ENCODE assay signal across 20 cellular contexts in the genomic region with DNA sequence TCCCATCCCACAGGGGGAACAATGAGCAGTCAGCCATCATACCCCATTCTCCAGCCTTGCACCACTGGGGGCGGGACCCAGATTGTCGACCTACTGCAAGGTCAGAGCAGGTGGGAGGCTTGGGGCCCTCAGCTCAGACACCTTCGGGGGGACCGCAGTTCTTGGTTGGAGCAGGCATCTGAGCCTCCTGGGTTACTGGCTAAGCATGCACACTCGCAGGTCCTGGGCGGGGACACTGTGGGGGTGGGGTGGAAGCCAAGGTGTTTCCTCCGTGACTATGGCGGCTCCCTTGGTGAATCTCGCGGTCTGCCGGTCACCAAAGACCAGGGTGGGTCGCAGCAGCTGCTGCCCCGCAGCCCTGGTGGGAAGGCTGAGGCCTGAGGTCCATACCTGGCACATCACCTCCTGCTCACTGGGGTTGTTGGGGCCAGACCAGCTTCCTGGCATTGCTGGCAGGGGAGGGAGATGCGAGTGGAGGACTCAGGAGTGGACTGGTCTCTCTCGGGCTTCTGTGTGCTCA. TPM values are rescaled to one million over a fixed set of nuclear protein-coding genes. Genes with fewer than 3 reads are reported as not detected.
DNase-seq lines count a peak whose midpoint lies in the region; ATAC-seq, FAIRE-seq and TF ChIP-seq lines count a peak whose summit lies in the region.
"Had no signal": no experiment of that assay in that cellular context is flagged by ENCODE, and none has a peak within 500 bp of the region (broad histone marks: within the 10 kb centered on the region; RNA-seq: fewer than 3 reads in every experiment).

No MANE protein-coding gene starts in this region.

- H3K4me1 ChIP-seq in GM12878 (ENCODE audit: control insufficient read depth, insufficient read depth, low read length): peaks cover 21% of the 10 kb centered on the region
- H3K4me1 ChIP-seq in kidney (ENCODE audit: control insufficient read depth in 1 of 2, insufficient read depth in 1 of 2, low read depth in 1 of 2, low read length in 2 of 2): peaks cover 0 to 3% of the 10 kb centered on the region in 2 donors

- H3K4me1 Mint-ChIP-seq in WTC11: no peaks in the 10 kb centered on the region

- POLR2A ChIA-PET in GM12878 (lab: Charles Lee): no interaction called here
- POLR2A ChIA-PET in WTC11 (lab: Charles Lee): no interaction called here

- TF ChIP-seq EP300 in GM12878 (IDR thresholded peaks at IDR 0.05; ENCODE audit: borderline replicate concordance in 1 of 2, control insufficient read depth in 1 of 2, low read depth in 2 of 2, low read length in 2 of 2): no peak

- intact Hi-C loops in GM12878 (cut with micrococcal nuclease; ENCODE audit: unreplicated experiment) (no loop called here), kidney (cut with DNase I) (no loop called here)

- in situ Hi-C loops in GM12878 (cut with MboI): loop anchor here (25.0 kb wide), 1 partner anchor 662 kb away; no protein-coding TSS in a partner anchor

- no peak overlapping the region for H3K27ac Mint-ChIP-seq in WTC11

- no peaks in the 10 kb centered on the region for H3K9me3 Mint-ChIP-seq in WTC11
- H3K9me3 Mint-ChIP-seq: CD4-positive, alpha-beta memory T cell had no signal

- 92% methylated on average over 15 of the region's 15 CpGs for WGBS in GM12878 (ENCODE audit: insufficient coverage, insufficient replicate concordance, low lambda C conversion rate, missing lambda C conversion rate)

- SMC1A ChIA-PET in GM12878 (lab: Charles Lee; ENCODE audit: uncharacterized antibody, unreplicated experiment): no interaction called here

- H3K4me2 ChIP-seq in GM12878 (ENCODE audit: control insufficient read depth, insufficient read depth): no peak overlapping the region

- no peak overlapping the region for H3K4me3 Mint-ChIP-seq in WTC11
- H3K4me3 Mint-ChIP-seq: CD4-positive, alpha-beta memory T cell had no signal

- no peaks in the 10 kb centered on the region for H3K27me3 Mint-ChIP-seq in WTC11 (ENCODE audit: low read depth)
- H3K27me3 Mint-ChIP-seq: CD4-positive, alpha-beta memory T cell had no signal

- H3K27ac ChIP-seq in GM12878 (ENCODE audit: control insufficient read depth, insufficient read depth) (no peak overlapping the region), kidney (ENCODE audit: low read depth in 2 of 2, low read length in 2 of 2) (no peak overlapping the region)

- H3K36me3 ChIP-seq in GM12878 (ENCODE audit: control insufficient read depth in 2 of 2, insufficient read depth in 2 of 2, low read length in 1 of 2) (peaks cover 33 to 38% of the 10 kb centered on the region in 2 experiments; a peak in 3 of 4 replicates), kidney (ENCODE audit: control insufficient read depth in 1 of 2, insufficient read depth in 2 of 2, low read length in 2 of 2) (peaks cover 3 to 27% of the 10 kb centered on the region in 2 donors)

- H3K27me3 ChIP-seq in GM12878 (replicated peaks in 1 of 2; ENCODE audit: control insufficient read depth in 2 of 2, insufficient read depth in 2 of 2, low read length in 1 of 2): no peaks in the 10 kb centered on the region

- TF ChIP-seq POLR2A in GM12892 (IDR thresholded peaks at IDR 0.05; ENCODE audit: low read depth, low read length) (peak; percentile 11; the same call in 1 of the 2 replicates), GM12878 (IDR thresholded peaks at IDR 0.05; ENCODE audit: low read depth, low read length) (peak; percentile 38)

- H3K79me2 ChIP-seq in GM12878 (ENCODE audit: control insufficient read depth, insufficient read depth, low read length): no peaks in the 10 kb centered on the region

- H3K4me3 ChIP-seq in GM12878: no peak overlapping the region
- no peak overlapping the region for H3K4me3 ChIP-seq in kidney (ENCODE audit: low read length in 2 of 2)

- H3K9ac ChIP-seq in GM12878 (ENCODE audit: control insufficient read depth, insufficient read depth, low read length) (no peak overlapping the region), kidney (ENCODE audit: low read length in 2 of 2) (no peak overlapping the region)

- FAIRE-seq in GM12892 (lab: Jason Lieb, UNC): no peak
- no peak for FAIRE-seq in GM12878 (lab: Jason Lieb, UNC)
- no peak for FAIRE-seq in kidney (lab: Jason Lieb, UNC)
- FAIRE-seq: D721Med, G401.6 had no signal

- RAD21 ChIA-PET in GM12878 (lab: Charles Lee; ENCODE audit: unreplicated experiment): no interaction called here

- no TSS peak for BruUV-seq in GM12878 (replicated peaks; lab: Mats Ljungman, UMichigan)

- no peak for TF ChIP-seq RAD21 in GM12878 (IDR thresholded peaks at IDR 0.05; ENCODE audit: insufficient read depth, low read depth, low read length)

- H3K9me3 ChIP-seq in GM12878 (replicated peaks; ENCODE audit: control insufficient read depth, insufficient read depth, low read length): no peaks in the 10 kb centered on the region
- H3K9me3 ChIP-seq in kidney (ENCODE audit: control insufficient read depth in 1 of 2, low read length in 2 of 2): no peaks in the 10 kb centered on the region

- peaks cover 6% of the 10 kb centered on the region; the same call in 1 of the 2 replicates for H3K36me3 Mint-ChIP-seq in WTC11

- DNase-seq in Ammon's horn (ENCODE audit: low spot score): peak; percentile 1
- no peak for DNase-seq in GM12892 (ENCODE audit: insufficient read length)
- no peak for DNase-seq in GM12878 (ENCODE audit: low read depth, low spot score)
- DNase-seq in kidney: peak; percentile 66
- no peak for DNase-seq in T-helper 2 cell
- no peak for DNase-seq in WTC11 (ENCODE audit: low spot score)
- DNase-seq: 8988T; AML-193; C1 segment of cervical spinal cord; CD4-positive, alpha-beta memory T cell; DMS153; DMS79 treated with DMSO at 0.1 percent for 48 hours; EL; IMR-90 had no signal

- H2AFZ ChIP-seq in GM12878 (ENCODE audit: control insufficient read depth, low read depth, low read length): no peak overlapping the region

- no peaks in the 10 kb centered on the region for H4K20me1 ChIP-seq in GM12878 (ENCODE audit: control insufficient read depth, insufficient read depth)

- CTCF ChIA-PET in GM12878 (lab: Yijun Ruan, JAX) (interaction anchor here (0.8 kb wide), 1 partner anchor 164 kb away, joined by 3 read pairs; no protein-coding TSS in a partner anchor), WTC11 (lab: Charles Lee) (interaction anchor here (0.8 kb wide), 1 partner anchor 13 kb away, joined by 3 read pairs; no protein-coding TSS in a partner anchor)

- TF ChIP-seq CTCF in GM12878 (IDR thresholded peaks at IDR 0.05 in 2 of 3, conservative IDR thresholded peaks at IDR 0.05 in 1 of 3; ENCODE audit: control insufficient read depth in 2 of 3, extremely low read depth in 1 of 3, insufficient read depth in 1 of 3, low read depth in 3 of 3, low read length in 3 of 3) (no peak), kidney (IDR thresholded peaks at IDR 0.05; ENCODE audit: borderline replicate concordance, extremely low read depth, insufficient read depth) (no peak), WTC11 (IDR thresholded peaks at IDR 0.05) (no peak)

- no peak for ATAC-seq in GM12878
- no peak for ATAC-seq in HG03442 (IDR thresholded peaks at IDR 0.05; ENCODE audit: unreplicated experiment)
- ATAC-seq in HG03039 (IDR thresholded peaks at IDR 0.05; ENCODE audit: unreplicated experiment): no peak
- no peak for ATAC-seq in WTC11
- ATAC-seq: HCT116 had no signal

TF ChIP-seq in GM12878, 131 proteins besides CTCF, POLR2A, EP300 and RAD21 (continues in another document):
- TF ChIP-seq GATAD2B (conservative IDR thresholded peaks at IDR 0.05; ENCODE audit: low read depth) (no peak), TARDBP (IDR thresholded peaks at IDR 0.05; ENCODE audit: borderline replicate concordance) (no peak)

TF ChIP-seq in WTC11, 78 proteins besides CTCF, POLR2A, EP300 and RAD21 (continues in another document):
- TF ChIP-seq SMAD4 (CRISPR knock-in tag; IDR thresholded peaks at IDR 0.05): no peak

RNA-seq across cellular contexts. Expression of a gene that starts 29.9 kb away (rescaled TPM):
- not detected for polyA plus RNA-seq in GM12892 (2012; ENCODE audit: missing spikeins)
- total RNA-seq in GM12878 (2013; cell fraction: nucleolus; rRNA removed): not detected in 2 replicates
- total RNA-seq in GM12878 (2014; rRNA removed): not detected in 2 replicates
- not detected in 2 replicates for total RNA-seq in GM12878 (2014; rRNA removed; fragmentation: Illumina TruSeq; extraction: Trizol)
- not detected in 2 replicates for total RNA-seq in GM12878 (2021)
- polyA plus RNA-seq in GM12878 (2011; ENCODE audit: low read depth): not detected
- polyA plus RNA-seq in GM12878 (2011; rRNA removed): not detected in 2 replicates
- polyA plus RNA-seq in GM12878 (2011; cell fraction: cytosol; rRNA removed): not detected in 2 replicates
- not detected in 2 replicates for polyA plus RNA-seq in GM12878 (2011; cell fraction: nucleus; rRNA removed)
- not detected in 2 replicates for polyA plus RNA-seq in GM12878 (2012)
- not detected in 2 replicates for polyA plus RNA-seq in GM12878 (2014; fragmentation: Illumina TruSeq; extraction: Trizol)
- not detected for polyA plus RNA-seq in GM12878 (2014; fragmentation: Nextera tagmentation; extraction: Ambion mirVana)
- not detected in 2 replicates for polyA plus RNA-seq in GM12878 (2014; rRNA removed)
- polyA plus RNA-seq in GM12878 (2016; fragmentation: Nextera tagmentation; extraction: Ambion mirVana): not detected
- not detected in 2 replicates for polyA minus RNA-seq in GM12878 (2011; rRNA and poly(A)+ RNA removed)
- not detected in 2 replicates for polyA minus RNA-seq in GM12878 (2011; cell fraction: cytosol; rRNA and poly(A)+ RNA removed)
- not detected in 2 replicates for polyA minus RNA-seq in GM12878 (2011; cell fraction: nucleus; rRNA and poly(A)+ RNA removed)
- 1.0 TPM for total RNA-seq in kidney
- not detected for polyA plus RNA-seq in kidney (ENCODE audit: insufficient read depth, low read depth, low replicate concordance)
- 0.48 to 1.2 TPM (median 0.78 TPM) in 3 replicates for total RNA-seq in WTC11 (2021)
- total RNA-seq: CD4-positive, alpha-beta memory T cell; H4; IMR-90 had no signal
- polyA plus RNA-seq: CD4-positive, alpha-beta memory T cell; IMR-90 had no signal

RNA-seq across cellular contexts. Expression of a gene that starts 44.1 kb away (rescaled TPM):
- polyA plus RNA-seq in GM12892 (2012; ENCODE audit: missing spikeins): 10.8 TPM
- total RNA-seq in GM12878 (2013; cell fraction: nucleolus; rRNA removed): 8.9 and 11.8 TPM in 2 replicates
- total RNA-seq in GM12878 (2014; rRNA removed): 19.0 and 20.8 TPM in 2 replicates
- 10.0 and 12.8 TPM in 2 replicates for total RNA-seq in GM12878 (2014; rRNA removed; fragmentation: Illumina TruSeq; extraction: Trizol)
- total RNA-seq in GM12878 (2021): 19.2 and 20.6 TPM in 2 replicates
- 10.3 TPM for polyA plus RNA-seq in GM12878 (2011; ENCODE audit: low read depth)
- polyA plus RNA-seq in GM12878 (2011; rRNA removed): 12.1 and 16.7 TPM in 2 replicates
- polyA plus RNA-seq in GM12878 (2011; cell fraction: cytosol; rRNA removed): 21.3 and 26.1 TPM in 2 replicates
- 30.5 and 35.2 TPM in 2 replicates for polyA plus RNA-seq in GM12878 (2011; cell fraction: nucleus; rRNA removed)
- 13.5 and 15.4 TPM in 2 replicates for polyA plus RNA-seq in GM12878 (2012)
- polyA plus RNA-seq in GM12878 (2014; fragmentation: Illumina TruSeq; extraction: Trizol): 8.6 and 10.9 TPM in 2 replicates
- polyA plus RNA-seq in GM12878 (2014; fragmentation: Nextera tagmentation; extraction: Ambion mirVana): under 1 TPM; 0.31 to 0.88 TPM
- 27.0 and 36.8 TPM in 2 replicates for polyA plus RNA-seq in GM12878 (2014; rRNA removed)
- 10 to 100 TPM; 24.0 to 24.3 TPM for polyA plus RNA-seq in GM12878 (2016; fragmentation: Nextera tagmentation; extraction: Ambion mirVana)
- polyA minus RNA-seq in GM12878 (2011; rRNA and poly(A)+ RNA removed): 9.4 and 13.1 TPM in 2 replicates
- 8.5 and 12.4 TPM in 2 replicates for polyA minus RNA-seq in GM12878 (2011; cell fraction: cytosol; rRNA and poly(A)+ RNA removed)
- polyA minus RNA-seq in GM12878 (2011; cell fraction: nucleus; rRNA and poly(A)+ RNA removed): 11.6 and 19.9 TPM in 2 replicates
- 31.3 TPM for total RNA-seq in kidney
- polyA plus RNA-seq in kidney (ENCODE audit: insufficient read depth, low read depth, low replicate concordance): 34.6 TPM
- 28.0 to 30.6 TPM (median 29.6 TPM) in 3 replicates for total RNA-seq in WTC11 (2021)

Comparison
In these comparisons a context has a peak if more than half of its experiments do, and no peak if none do; other contexts are left out.
1. DNase-seq: peak in Ammon's horn (single experiment) and kidney (single experiment); none in GM12892 (single experiment), GM12878 (single experiment), T-helper 2 cell (0 of 5) and WTC11 (single experiment).